In genomic region chr5:133738271-133738670, GRCh38 we compare ENCODE assay signal across 18 cellular contexts.
"Had no signal": no experiment of that assay in that cellular context is flagged by ENCODE, and none has a peak within 500 bp of the region (broad histone marks: within the 10 kb centered on the region; RNA-seq: fewer than 3 reads in every experiment).

No MANE protein-coding gene starts in this region.

- ATAC-seq: left ventricle myocardium superior, natural killer cell, T-cell had no signal

- H3K36me3 ChIP-seq: brain microvascular endothelial cell, spleen, stomach had no signal

- DNase-seq: activated CD4-positive, alpha-beta T cell treated with anti-CD3 and anti-CD28 coated beads, Interleukin-2, amount 50 U/mL, for 48 hours; activated naive CD4-positive, alpha-beta T cell treated with anti-CD3 and anti-CD28 coated beads, Interleukin-2, amount 50 U/mL, for 16 hours; activated T-cell treated with anti-CD3 and anti-CD28 coated beads, Interleukin-2, amount 50 U/mL, for 1 hour; brain microvascular endothelial cell; dermis blood vessel endothelial cell; endodermal cell; islet precursor cell; left ventricle myocardium superior; mesenchymal stem cell; natural killer cell; occipital lobe; right cardiac atrium; SK-N-SH; spleen; stomach; T-cell; testis had no signal

- H3K4me2 ChIP-seq: SK-N-SH had no signal

- H3K27me3 ChIP-seq: brain microvascular endothelial cell, stomach, testis had no signal

- H3K4me1 ChIP-seq: spleen, stomach, testis had no signal

- H3K9ac ChIP-seq: SK-N-SH had no signal

- H3K27ac ChIP-seq: brain microvascular endothelial cell, spleen, stomach, testis, VCaP had no signal

- H3K4me3 ChIP-seq: spleen, stomach, testis had no signal

- H3K9me2 ChIP-seq: SK-N-SH had no signal

- H3K9me3 ChIP-seq: SK-N-SH, spleen, stomach, testis had no signal
